In the genomic region with DNA sequence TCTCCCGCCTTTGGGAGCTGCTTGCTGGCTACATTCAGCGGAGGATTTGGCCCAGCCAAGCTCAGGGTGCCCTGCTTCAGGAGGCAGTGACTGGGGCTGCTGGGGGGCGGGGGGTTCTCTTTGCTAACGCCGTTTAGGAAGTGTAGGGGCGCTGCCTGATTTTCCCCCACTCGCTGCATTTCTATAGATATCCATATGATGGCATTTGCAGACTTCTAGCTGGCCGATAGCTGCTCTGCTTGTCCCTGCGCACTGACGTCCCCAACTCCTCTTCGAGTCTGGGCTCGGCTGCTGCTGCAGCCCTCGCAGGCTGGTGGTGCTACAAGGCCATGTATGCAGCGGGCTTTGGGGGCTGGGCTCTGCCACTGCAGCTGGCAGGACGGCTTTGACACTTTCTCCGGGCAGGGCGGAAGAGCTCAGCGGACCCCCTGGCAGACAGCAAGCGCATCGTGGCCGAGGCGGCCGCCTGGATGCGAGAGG, we compare ENCODE assay signal across 9 cellular contexts. TPM values are rescaled to one million over a fixed set of nuclear protein-coding genes. Genes with fewer than 3 reads are reported as not detected.
DNase-seq lines count a peak whose midpoint lies in the region; ATAC-seq and TF ChIP-seq lines count a peak whose summit lies in the region.
"Had no signal": no experiment of that assay in that cellular context is flagged by ENCODE, and none has a peak within 500 bp of the region (broad histone marks: within the 10 kb centered on the region; RNA-seq: fewer than 3 reads in every experiment).

No MANE protein-coding gene starts in this region.

- H3K27ac ChIP-seq in GM23248 = no peak overlapping the region
- H3K27ac ChIP-seq: HL-60 had no signal

- no peaks in the 10 kb centered on the region for H3K79me2 ChIP-seq in GM23248 (ENCODE audit: insufficient read depth)

- no peaks in the 10 kb centered on the region for H3K36me3 ChIP-seq in GM23248 (ENCODE audit: low read depth)

- H3K27me3 ChIP-seq in GM23248 (replicated peaks; ENCODE audit: insufficient read depth) = peaks cover 11% of the 10 kb centered on the region; the same call in 1 of the 2 replicates

- H3K4me1 Mint-ChIP-seq in nephron progenitor cell = peaks cover 49% of the 10 kb centered on the region
- peaks cover 7% of the 10 kb centered on the region for H3K4me1 Mint-ChIP-seq in T-helper 2 cell treated with Interferon-gamma antibody and Interleukin-4, amounts not matched to agents 5 μg/mL and 100 μg/mL, for 36 hours (ENCODE audit: low read depth)

- H3F3A ChIP-seq in GM23248 (ENCODE audit: insufficient read depth) = no peaks in the 10 kb centered on the region

- H2AFZ ChIP-seq in GM23248 = peak overlapping the region; percentile 76

- H3K9me3 Mint-ChIP-seq in nephron progenitor cell = no peaks in the 10 kb centered on the region
- H3K9me3 Mint-ChIP-seq in T-helper 2 cell treated with Interferon-gamma antibody and Interleukin-4, amounts not matched to agents 5 μg/mL and 100 μg/mL, for 36 hours = no peaks in the 10 kb centered on the region

- H3K36me3 Mint-ChIP-seq in nephron progenitor cell (ENCODE audit: low read depth) = no peaks in the 10 kb centered on the region
- H3K36me3 Mint-ChIP-seq in T-helper 2 cell treated with Interferon-gamma antibody and Interleukin-4, amounts not matched to agents 5 μg/mL and 100 μg/mL, for 36 hours (ENCODE audit: low read depth) = no peaks in the 10 kb centered on the region

- H3K9me2 ChIP-seq in GM23248 (ENCODE audit: insufficient read depth) = no peaks in the 10 kb centered on the region

- H3K4me1 ChIP-seq in GM23248 (ENCODE audit: insufficient read depth) = 0 out of 2 replicates have a peak, but pooled peaks cover 6% of the 10 kb centered on the region

- no peak overlapping the region for H3K9ac ChIP-seq in GM23248

- ATAC-seq in GM21528 (IDR thresholded peaks at IDR 0.05; ENCODE audit: low FRiP score, unreplicated experiment) = no peak

- H4K20me1 ChIP-seq in GM23248 (ENCODE audit: insufficient read depth) = no peaks in the 10 kb centered on the region

- in situ Hi-C loops in GM23248 (cut with MboI) = no loop called here

- H3K4me3 ChIP-seq in GM23248 (peak overlapping the region; percentile 80), epithelial cell of proximal tubule (ENCODE audit: low read depth, low read length) (peak overlapping the region; percentile 41)

- no peaks in the 10 kb centered on the region for H3K9me3 ChIP-seq in GM23248 (ENCODE audit: low read depth)

- DNase-seq in GM23248 = peak; percentile 80
- DNase-seq in NCI-H69 (lab: John Stamatoyannopoulos, UW) = peak; percentile 85
- no peak for DNase-seq in epithelial cell of proximal tubule (ENCODE audit: low read depth)
- DNase-seq in nephron progenitor cell = peak; percentile 74
- DNase-seq in T-helper 2 cell treated with Interferon-gamma antibody and Interleukin-4, amounts not matched to agents 5 μg/mL and 100 μg/mL, for 36 hours (ENCODE audit: low spot score) = no peak
- DNase-seq in T-helper 1 cell = no peak
- no peak for DNase-seq in NCI-H187 treated with DMSO at 0.1 percent for 48 hours (lab: John Stamatoyannopoulos, UW)

- no peak overlapping the region for H3K27ac Mint-ChIP-seq in nephron progenitor cell
- H3K27ac Mint-ChIP-seq in T-helper 2 cell treated with Interferon-gamma antibody and Interleukin-4, amounts not matched to agents 5 μg/mL and 100 μg/mL, for 36 hours = no peak overlapping the region

- peak; percentile 40 for TF ChIP-seq CTCF in epithelial cell of proximal tubule (conservative IDR thresholded peaks at IDR 0.05; ENCODE audit: low read depth, low read length)
- TF ChIP-seq CTCF in nephron progenitor cell (IDR thresholded peaks at IDR 0.05) = peak; percentile 23

- peak overlapping the region; percentile 91 for H3K4me2 ChIP-seq in GM23248 (ENCODE audit: unreplicated experiment)

- peak overlapping the region; percentile 93 for H3K4me3 Mint-ChIP-seq in nephron progenitor cell
- no peak overlapping the region for H3K4me3 Mint-ChIP-seq in T-helper 2 cell treated with Interferon-gamma antibody and Interleukin-4, amounts not matched to agents 5 μg/mL and 100 μg/mL, for 36 hours

- peaks cover 48% of the 10 kb centered on the region for H3K27me3 Mint-ChIP-seq in nephron progenitor cell (ENCODE audit: low read depth, poor library complexity)
- peaks cover 67% of the 10 kb centered on the region for H3K27me3 Mint-ChIP-seq in T-helper 2 cell treated with Interferon-gamma antibody and Interleukin-4, amounts not matched to agents 5 μg/mL and 100 μg/mL, for 36 hours (ENCODE audit: low read depth)

- WGBS in GM23248 (ENCODE audit: low coverage in 1 of 2, low lambda C conversion rate in 2 of 2, missing lambda C conversion rate in 2 of 2), 2 experiments = 2 to 3% methylated on average over 23 to 24 of the region's 24 CpGs

RNA-seq across cellular contexts. Expression of gene LRFN5, which starts 3.1 kb away (rescaled TPM):
- total RNA-seq in GM23248 (2014; rRNA removed; shearing (Covaris generic)) = 0.54 and 2.1 TPM in 2 replicates
- 0.43 and 0.54 TPM in 2 replicates for polyA plus RNA-seq in GM23248 (2016; fragmentation: Nextera tagmentation; extraction: Ambion mirVana)
- 1.3 and 1.4 TPM in 2 replicates for total RNA-seq in epithelial cell of proximal tubule

Comparison
In these comparisons a context has a peak if more than half of its experiments do, and no peak if none do; other contexts are left out.
1. DNase-seq: peak in GM23248 (single experiment), NCI-H69 (single experiment) and nephron progenitor cell (single experiment); none in epithelial cell of proximal tubule (single experiment), T-helper 2 cell treated with Interferon-gamma antibody and Interleukin-4, amounts not matched to agents 5 μg/mL and 100 μg/mL, for 36 hours (single experiment), T-helper 1 cell (0 of 5) and NCI-H187 treated with DMSO at 0.1 percent for 48 hours (single experiment).